Comparison of ENCODE assay signal across 11 cellular contexts in genomic region chr5:115735108-115735998, GRCh38.
DNase-seq lines count a peak whose midpoint lies in the region; ATAC-seq lines count a peak whose summit lies in the region.
"Had no signal": no experiment of that assay in that cellular context is flagged by ENCODE, and none has a peak within 500 bp of the region (broad histone marks: within the 10 kb centered on the region; RNA-seq: fewer than 3 reads in every experiment).

No MANE protein-coding gene starts in this region.

- H3K9me3 ChIP-seq in iPS-18a (ENCODE audit: control insufficient read depth, low read depth, low read length), result no peaks in the 10 kb centered on the region

- intact Hi-C loops in Right ventricle myocardium superior (cut with DNase I), result no loop called here
- intact Hi-C loops in cardiac septum (cut with DNase I), result no loop called here
- intact Hi-C loops in activated T-helper 1 cell treated with anti-CD3 and anti-CD28 coated beads, Interleukin-12 subunit alpha, Interleukin-12 subunit beta, Interleukin-2, Interleukin-4 antibody, amounts not matched to agents 30 ng/mL and 10 ng/mL and 1 ng/mL, durations not matched to agents 14 hours and 24 hours and 36 hours (cut with micrococcal nuclease), result no loop called here

- no peak overlapping the region for H3K4me3 Mint-ChIP-seq in activated T-helper 1 cell treated with anti-CD3 and anti-CD28 coated beads, Interleukin-12 subunit alpha, Interleukin-12 subunit beta, Interleukin-2, Interleukin-4 antibody, amounts not matched to agents 30 ng/mL and 10 ng/mL and 1 ng/mL, durations not matched to agents 14 hours and 24 hours and 36 hours
- no peak overlapping the region for H3K4me3 Mint-ChIP-seq in stimulated activated effector memory CD8-positive, alpha-beta T cell treated with anti-CD3 and anti-CD28 coated beads, Interleukin-12 subunit alpha, Interleukin-12 subunit beta, amount 100 ng/mL, for 72 hours
- H3K4me3 Mint-ChIP-seq: dendritic cell treated with granulocyte-macrophage colony-stimulating factor and Interleukin-4, amounts not matched to agents 40 ng/mL and 50 ng/mL, for 4 days had no signal

- H3K27me3 ChIP-seq in iPS-18a (ENCODE audit: control insufficient read depth, insufficient read depth, low read length), result no peaks in the 10 kb centered on the region

- H3K27ac ChIP-seq in iPS-18a (ENCODE audit: low read length), result peak overlapping the region; percentile 51

- peaks cover 2% of the 10 kb centered on the region for H3K36me3 Mint-ChIP-seq in activated T-helper 1 cell treated with anti-CD3 and anti-CD28 coated beads, Interleukin-12 subunit alpha, Interleukin-12 subunit beta, Interleukin-2, Interleukin-4 antibody, amounts not matched to agents 30 ng/mL and 10 ng/mL and 1 ng/mL, durations not matched to agents 14 hours and 24 hours and 36 hours (ENCODE audit: low read depth)
- H3K36me3 Mint-ChIP-seq in stimulated activated effector memory CD8-positive, alpha-beta T cell treated with anti-CD3 and anti-CD28 coated beads, Interleukin-12 subunit alpha, Interleukin-12 subunit beta, amount 100 ng/mL, for 72 hours, result no peaks in the 10 kb centered on the region

- no peaks in the 10 kb centered on the region for H3K36me3 ChIP-seq in iPS-18a (ENCODE audit: control insufficient read depth, low read depth, low read length)

- peak overlapping the region; percentile 14 for H3K4me3 ChIP-seq in iPS-18a (ENCODE audit: low read length)
- H3K4me3 ChIP-seq: smooth muscle cell had no signal

- ATAC-seq in Right ventricle myocardium superior (ENCODE audit: poor library complexity), result peak; percentile 81
- ATAC-seq in stimulated activated effector memory CD8-positive, alpha-beta T cell treated with anti-CD3 and anti-CD28 coated beads, Interleukin-12 subunit alpha, Interleukin-12 subunit beta, amount 100 ng/mL, for 72 hours, result peak; percentile 47
- ATAC-seq in GM21717 (IDR thresholded peaks at IDR 0.05; ENCODE audit: unreplicated experiment), result no peak

- no peak overlapping the region for H3K9ac ChIP-seq in iPS-18a (ENCODE audit: low read length)

- H3K4me1 Mint-ChIP-seq in activated T-helper 1 cell treated with anti-CD3 and anti-CD28 coated beads, Interleukin-12 subunit alpha, Interleukin-12 subunit beta, Interleukin-2, Interleukin-4 antibody, amounts not matched to agents 30 ng/mL and 10 ng/mL and 1 ng/mL, durations not matched to agents 14 hours and 24 hours and 36 hours (ENCODE audit: low read depth), result peaks cover 25% of the 10 kb centered on the region
- H3K4me1 Mint-ChIP-seq in stimulated activated effector memory CD8-positive, alpha-beta T cell treated with anti-CD3 and anti-CD28 coated beads, Interleukin-12 subunit alpha, Interleukin-12 subunit beta, amount 100 ng/mL, for 72 hours, result peaks cover 7% of the 10 kb centered on the region

- peaks cover 11% of the 10 kb centered on the region for H3K27me3 Mint-ChIP-seq in activated T-helper 1 cell treated with anti-CD3 and anti-CD28 coated beads, Interleukin-12 subunit alpha, Interleukin-12 subunit beta, Interleukin-2, Interleukin-4 antibody, amounts not matched to agents 30 ng/mL and 10 ng/mL and 1 ng/mL, durations not matched to agents 14 hours and 24 hours and 36 hours (ENCODE audit: insufficient read depth)

- H3K4me1 ChIP-seq in iPS-18a (ENCODE audit: control insufficient read depth, low read depth, low read length), result peaks cover 48% of the 10 kb centered on the region

- peak overlapping the region; percentile 56 for H3K27ac Mint-ChIP-seq in activated T-helper 1 cell treated with anti-CD3 and anti-CD28 coated beads, Interleukin-12 subunit alpha, Interleukin-12 subunit beta, Interleukin-2, Interleukin-4 antibody, amounts not matched to agents 30 ng/mL and 10 ng/mL and 1 ng/mL, durations not matched to agents 14 hours and 24 hours and 36 hours
- H3K27ac Mint-ChIP-seq in stimulated activated effector memory CD8-positive, alpha-beta T cell treated with anti-CD3 and anti-CD28 coated beads, Interleukin-12 subunit alpha, Interleukin-12 subunit beta, amount 100 ng/mL, for 72 hours, result no peak overlapping the region
- H3K27ac Mint-ChIP-seq: dendritic cell treated with granulocyte-macrophage colony-stimulating factor and Interleukin-4, amounts not matched to agents 40 ng/mL and 50 ng/mL, for 4 days had no signal

- DNase-seq in Right ventricle myocardium superior, result peak; percentile 42
- DNase-seq in cardiac septum (ENCODE audit: low spot score), result no peak
- DNase-seq in activated T-helper 1 cell treated with anti-CD3 and anti-CD28 coated beads, Interleukin-12 subunit alpha, Interleukin-12 subunit beta, Interleukin-2, Interleukin-4 antibody, amounts not matched to agents 30 ng/mL and 10 ng/mL and 1 ng/mL, durations not matched to agents 14 hours and 24 hours and 36 hours (ENCODE audit: low spot score), result no peak
- DNase-seq in stimulated activated effector memory CD8-positive, alpha-beta T cell treated with anti-CD3 and anti-CD28 coated beads, Interleukin-12 subunit alpha, Interleukin-12 subunit beta, amount 100 ng/mL, for 72 hours (ENCODE audit: low spot score in 2 of 2), result no peak
- DNase-seq in HUDEP-2 (lab: John Stamatoyannopoulos, UW; ENCODE audit: unreplicated experiment in 76 of 76), result no peak
- DNase-seq in NCI-H1048 (lab: John Stamatoyannopoulos, UW), result no peak
- DNase-seq: activated CD4-positive, CD25-positive, alpha-beta regulatory T cell had no signal

- H3K9me3 Mint-ChIP-seq in activated T-helper 1 cell treated with anti-CD3 and anti-CD28 coated beads, Interleukin-12 subunit alpha, Interleukin-12 subunit beta, Interleukin-2, Interleukin-4 antibody, amounts not matched to agents 30 ng/mL and 10 ng/mL and 1 ng/mL, durations not matched to agents 14 hours and 24 hours and 36 hours, result no peaks in the 10 kb centered on the region
- H3K9me3 Mint-ChIP-seq in stimulated activated effector memory CD8-positive, alpha-beta T cell treated with anti-CD3 and anti-CD28 coated beads, Interleukin-12 subunit alpha, Interleukin-12 subunit beta, amount 100 ng/mL, for 72 hours, result no peaks in the 10 kb centered on the region
- H3K9me3 Mint-ChIP-seq: dendritic cell treated with granulocyte-macrophage colony-stimulating factor and Interleukin-4, amounts not matched to agents 40 ng/mL and 50 ng/mL, for 4 days had no signal
